ENCODE assay signal across 9 cellular contexts in genomic region chr3:187183210-187183862, GRCh38. TPM values are rescaled to one million over a fixed set of nuclear protein-coding genes. Genes with fewer than 3 reads are reported as not detected.
A peak's percentile ranks its signal among the peaks of the same experiment; 100 is the strongest.
DNase-seq lines count a peak whose midpoint lies in the region; ATAC-seq and TF ChIP-seq lines count a peak whose summit lies in the region.
"Had no signal": no experiment of that assay in that cellular context is flagged by ENCODE, and none has a peak within 500 bp of the region (broad histone marks: within the 10 kb centered on the region; RNA-seq: fewer than 3 reads in every experiment).

No MANE protein-coding gene starts in this region.

- peak; percentile 30 for DNase-seq in COLO668 (lab: John Stamatoyannopoulos, UW; ENCODE audit: unreplicated experiment)
- peak; percentile 58 for DNase-seq in NCI-H345 (lab: John Stamatoyannopoulos, UW)
- DNase-seq in fibroblast of lung (ENCODE audit: low read depth in 2 of 2), result peak; percentile 15 to 71
- DNase-seq in esophagus muscularis mucosa (ENCODE audit: extremely low spot score), result no peak
- no peak for DNase-seq in RKO (ENCODE audit: low spot score)
- no peak for DNase-seq in epidermal melanocyte (ENCODE audit: insufficient read length, low spot score)
- DNase-seq: NCI-H2081 treated with DMSO at 0.1 percent for 48 hours had no signal

- no peaks in the 10 kb centered on the region for H4K20me1 ChIP-seq in fibroblast of lung (ENCODE audit: control insufficient read depth, extremely low read depth, insufficient read depth, low read length)

- H3K27ac ChIP-seq in fibroblast of lung (ENCODE audit: insufficient read depth, low read length) (no peak overlapping the region), esophagus muscularis mucosa (replicated peaks in 1 of 4) (no peak overlapping the region)

- WGBS in esophagus muscularis mucosa, result 64% methylated on average over 7 of the region's 7 CpGs

- no peak overlapping the region for H3K9ac ChIP-seq in fibroblast of lung (ENCODE audit: insufficient read depth, low read length)

- no peak overlapping the region for H3K4me2 ChIP-seq in fibroblast of lung (ENCODE audit: extremely low read depth, insufficient read depth, low read length)

- TF ChIP-seq POLR2A in esophagus muscularis mucosa (IDR thresholded peaks at IDR 0.05; ENCODE audit: low read depth), result no peak

- H2AFZ ChIP-seq in fibroblast of lung (ENCODE audit: low read length), result no peak overlapping the region

- H3K36me3 ChIP-seq in fibroblast of lung (ENCODE audit: control insufficient read depth, insufficient read depth, low read length) (no peaks in the 10 kb centered on the region), esophagus muscularis mucosa (no peaks in the 10 kb centered on the region)

- H3K4me3 ChIP-seq in fibroblast of lung (replicated peaks in 1 of 4; ENCODE audit: control extremely low read depth in 1 of 4, insufficient read depth in 1 of 4, low read depth in 3 of 4, low read length in 4 of 4) (no peak overlapping the region), esophagus muscularis mucosa (no peak overlapping the region)

- H3K9me3 ChIP-seq in fibroblast of lung (ENCODE audit: control insufficient read depth, insufficient read depth, low read depth, low read length) (no peaks in the 10 kb centered on the region), esophagus muscularis mucosa (no peaks in the 10 kb centered on the region)

- H3K4me1 ChIP-seq in fibroblast of lung (ENCODE audit: control insufficient read depth, extremely low read depth, insufficient read depth, low read length), result peaks cover 11% of the 10 kb centered on the region
- peaks cover 17 to 28% (median 24%) of the 10 kb centered on the region in 4 donors for H3K4me1 ChIP-seq in esophagus muscularis mucosa

- intact Hi-C loops in esophagus muscularis mucosa (cut with DNase I), result no loop called here

- TF ChIP-seq CTCF in fibroblast of lung (conservative IDR thresholded peaks at IDR 0.05 in 1 of 2, IDR thresholded peaks at IDR 0.05 in 1 of 2; ENCODE audit: low read depth in 1 of 2, low read length in 2 of 2), result no peak
- TF ChIP-seq CTCF in esophagus muscularis mucosa (IDR thresholded peaks at IDR 0.05), result no peak

- H3K27me3 ChIP-seq in fibroblast of lung (ENCODE audit: control insufficient read depth, insufficient read depth, low read length) (no peaks in the 10 kb centered on the region), esophagus muscularis mucosa (no peaks in the 10 kb centered on the region)

- TF ChIP-seq EP300 in esophagus muscularis mucosa (IDR thresholded peaks at IDR 0.05), result no peak

- H3K79me2 ChIP-seq in fibroblast of lung (ENCODE audit: control insufficient read depth, insufficient read depth, low read length), result no peaks in the 10 kb centered on the region

- ATAC-seq in GM19463 (IDR thresholded peaks at IDR 0.05; ENCODE audit: unreplicated experiment) (peak; percentile 57), GM21515 (IDR thresholded peaks at IDR 0.05; ENCODE audit: unreplicated experiment) (no peak)

RNA-seq across cellular contexts. Expression of gene RTP1, which starts 13.9 kb away (rescaled TPM):
- total RNA-seq in fibroblast of lung (under 0.01 TPM in 1 of 2 replicates, not detected in the other), esophagus muscularis mucosa (not detected)
- not detected in 2 replicates for polyA plus RNA-seq in fibroblast of lung
- not detected in 2 replicates for polyA plus RNA-seq in fibroblast of lung (2012)
- polyA minus RNA-seq in fibroblast of lung (ENCODE audit: low replicate concordance), result not detected in 2 replicates

RNA-seq across cellular contexts. Expression of gene RPL39L, which starts 44.0 kb away (rescaled TPM):
- total RNA-seq in fibroblast of lung (17.5 and 26.6 TPM in 2 replicates), esophagus muscularis mucosa (1 to 10 TPM; 3.6 to 9.1 (median 7.5) TPM)
- polyA plus RNA-seq in fibroblast of lung, result 8.4 and 16.8 TPM in 2 replicates
- 17.7 and 39.0 TPM in 2 replicates for polyA plus RNA-seq in fibroblast of lung (2012)
- 1.4 and 5.9 TPM in 2 replicates for polyA minus RNA-seq in fibroblast of lung (ENCODE audit: low replicate concordance)

Comparison
In these comparisons a context has a peak if more than half of its experiments do, and no peak if none do; other contexts are left out.
1. DNase-seq: peak in COLO668 (single experiment), NCI-H345 (single experiment) and fibroblast of lung (2 of 2); none in esophagus muscularis mucosa (single experiment), RKO (single experiment) and epidermal melanocyte (single experiment).